21 cellular contexts compared by ENCODE assay signal in the genomic region with DNA sequence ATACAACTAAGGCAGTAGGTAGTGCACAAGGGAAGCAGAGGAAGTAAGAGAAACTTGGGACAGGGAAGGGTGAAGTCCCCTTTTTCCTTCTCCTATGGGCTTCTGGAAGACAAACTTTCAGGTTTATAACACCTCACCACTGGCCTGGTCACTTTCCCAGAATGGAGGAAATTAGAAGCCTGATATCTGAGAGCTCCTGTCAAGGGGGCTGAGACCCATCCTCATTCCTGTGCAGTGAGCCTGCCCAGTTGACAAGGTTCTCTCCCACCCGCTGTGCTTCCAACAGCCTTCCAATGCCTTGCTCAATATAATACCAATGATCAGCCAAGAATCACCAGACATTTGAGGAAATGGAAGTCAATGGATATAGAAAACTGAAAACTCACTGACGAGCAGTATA.
"Had no signal": no experiment of that assay in that cellular context is flagged by ENCODE, and none has a peak within 500 bp of the region (broad histone marks: within the 10 kb centered on the region; RNA-seq: fewer than 3 reads in every experiment).

No MANE protein-coding gene starts in this region.

- H3K9me3 Mint-ChIP-seq: memory B cell had no signal

- H3K36me3 Mint-ChIP-seq: memory B cell had no signal

- DNase-seq: dermis blood vessel endothelial cell; dorsolateral prefrontal cortex; effector CD4-positive, alpha-beta T cell; effector memory CD4-positive, alpha-beta T cell; esophagus squamous epithelium; foreskin fibroblast; foreskin melanocyte; gastrocnemius medialis; glutamatergic neuron; head of caudate nucleus; heart right ventricle; hippocampal formation; left cardiac atrium; left lung; left ventricle myocardium superior; lower lobe of right lung; mammary epithelial cell; mesendoderm; midbrain had no signal

- H3K27ac Mint-ChIP-seq: memory B cell had no signal

- H3K4me1 Mint-ChIP-seq: memory B cell had no signal

- ATAC-seq: gastrocnemius medialis, heart right ventricle, left cardiac atrium, left lung, left ventricle myocardium superior, lower lobe of right lung had no signal

- H3K4me3 ChIP-seq: coronary artery, dorsolateral prefrontal cortex, esophagus squamous epithelium, gastrocnemius medialis, heart right ventricle, left lung, lower lobe of right lung had no signal

- H3K9me3 ChIP-seq: esophagus squamous epithelium, gastrocnemius medialis, heart right ventricle, left lung, lower lobe of right lung had no signal

- H3K27ac ChIP-seq: coronary artery, dorsolateral prefrontal cortex, esophagus squamous epithelium, gastrocnemius medialis, heart right ventricle, left lung, lower lobe of right lung had no signal

- H3K27me3 ChIP-seq: dorsolateral prefrontal cortex, gastrocnemius medialis had no signal

- H3K4me3 Mint-ChIP-seq: memory B cell had no signal

- H3K4me1 ChIP-seq: gastrocnemius medialis, heart right ventricle, left lung, lower lobe of right lung had no signal

- H3K36me3 ChIP-seq: esophagus squamous epithelium, gastrocnemius medialis, heart right ventricle, left lung, lower lobe of right lung had no signal
